In the genomic region with DNA sequence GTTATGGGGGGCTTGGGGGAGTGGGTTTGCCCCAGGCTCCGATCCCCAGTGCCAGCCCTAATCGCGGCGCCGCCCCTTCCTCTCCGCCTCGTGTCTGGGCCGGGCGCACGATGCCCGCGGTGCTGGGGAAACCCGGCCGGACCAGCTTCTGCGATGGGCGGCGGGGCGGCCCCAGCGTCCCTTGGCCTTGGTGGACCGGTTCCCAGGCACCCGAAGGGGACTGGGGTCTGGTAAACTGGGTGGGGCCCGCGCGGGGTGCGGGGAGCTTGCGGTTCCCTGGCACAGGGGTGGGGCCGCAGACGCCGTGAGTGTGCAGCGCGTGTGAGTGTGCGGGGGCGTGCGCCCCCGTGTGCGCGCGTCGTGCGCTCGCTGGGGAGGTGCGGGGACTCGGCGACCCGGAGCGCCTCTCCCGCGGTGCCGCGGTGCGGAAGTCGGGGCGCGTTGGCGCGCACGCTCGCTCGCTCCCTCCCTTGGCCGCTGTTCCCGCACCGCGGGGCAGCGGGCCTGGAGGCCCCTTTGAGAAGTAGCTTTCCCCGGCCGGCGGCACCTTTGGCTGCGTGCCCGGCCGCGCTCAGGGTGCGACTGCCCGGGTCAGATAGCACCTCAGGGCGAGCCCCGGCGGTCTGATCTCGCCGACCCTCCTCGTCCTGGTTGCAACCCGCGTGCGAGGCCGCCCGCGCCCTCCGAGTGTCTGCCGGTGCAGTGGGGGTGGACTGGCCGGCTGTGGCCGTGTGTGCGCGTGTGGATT, we compare ENCODE assay signal across 1 cellular context.
TF ChIP-seq lines count a peak whose summit lies in the region.

No MANE protein-coding gene starts in this region.

TF ChIP-seq in HepG2, 621 proteins besides CTCF, POLR2A, EP300 and RAD21 (continued from another document and continues in another):
- TF ChIP-seq, protein P1, sequence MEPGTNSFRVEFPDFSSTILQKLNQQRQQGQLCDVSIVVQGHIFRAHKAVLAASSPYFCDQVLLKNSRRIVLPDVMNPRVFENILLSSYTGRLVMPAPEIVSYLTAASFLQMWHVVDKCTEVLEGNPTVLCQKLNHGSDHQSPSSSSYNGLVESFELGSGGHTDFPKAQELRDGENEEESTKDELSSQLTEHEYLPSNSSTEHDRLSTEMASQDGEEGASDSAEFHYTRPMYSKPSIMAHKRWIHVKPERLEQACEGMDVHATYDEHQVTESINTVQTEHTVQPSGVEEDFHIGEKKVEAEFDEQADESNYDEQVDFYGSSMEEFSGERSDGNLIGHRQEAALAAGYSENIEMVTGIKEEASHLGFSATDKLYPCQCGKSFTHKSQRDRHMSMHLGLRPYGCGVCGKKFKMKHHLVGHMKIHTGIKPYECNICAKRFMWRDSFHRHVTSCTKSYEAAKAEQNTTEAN (CRISPR knock-in tag; conservative IDR thresholded peaks at IDR 0.05), result no peak; the same call in 1 of the 2 replicates
- TF ChIP-seq IRX3 (CRISPR knock-in tag; IDR thresholded peaks at IDR 0.05; ENCODE audit: borderline replicate concordance, low read depth) (no peak), ZNF567 (CRISPR knock-in tag; IDR thresholded peaks at IDR 0.05; ENCODE audit: borderline replicate concordance) (0 out of 2 replicates have a peak, but pooled peaks have one; percentile 56), ZSCAN21 (CRISPR knock-in tag; IDR thresholded peaks at IDR 0.05; ENCODE audit: borderline replicate concordance) (no peak), SNRNP70 (IDR thresholded peaks at IDR 0.05; ENCODE audit: low read depth, low read length) (no peak), RORA (CRISPR knock-in tag; IDR thresholded peaks at IDR 0.05) (no peak), RBM39 (IDR thresholded peaks at IDR 0.05; ENCODE audit: low read depth, low read length, poor library complexity, severe bottlenecking) (peak; percentile 65), ZNF772 (CRISPR knock-in tag; IDR thresholded peaks at IDR 0.05) (no peak), SP1 (IDR thresholded peaks at IDR 0.05) (no peak), SP1 (CRISPR knock-in tag; IDR thresholded peaks at IDR 0.05) (no peak), ASH2L (IDR thresholded peaks at IDR 0.05; ENCODE audit: insufficient read length, low read depth, low read length) (peak; percentile 50), ETV6 (CRISPR knock-in tag; conservative IDR thresholded peaks at IDR 0.05) (no peak), ZNF331 (CRISPR knock-in tag; IDR thresholded peaks at IDR 0.05) (no peak; the same call in 1 of the 2 replicates), IKZF4 (CRISPR knock-in tag; IDR thresholded peaks at IDR 0.05; ENCODE audit: borderline replicate concordance, low read depth, not compliant biosample characterization) (no peak), ATM (IDR thresholded peaks at IDR 0.05; ENCODE audit: borderline replicate concordance) (no peak), CCAR2 (optimal IDR thresholded peaks at IDR 0.05; ENCODE audit: low read depth, low read length) (no peak), TBP (CRISPR knock-in tag; IDR thresholded peaks at IDR 0.05) (no peak), ZNF292 (CRISPR knock-in tag; IDR thresholded peaks at IDR 0.05; ENCODE audit: borderline replicate concordance, low read depth) (no peak), ZNF510 (CRISPR knock-in tag; IDR thresholded peaks at IDR 0.05; ENCODE audit: low read depth) (no peak), TBX3 (IDR thresholded peaks at IDR 0.05; ENCODE audit: borderline replicate concordance) (no peak), MAX (IDR thresholded peaks at IDR 0.05) (peak; percentile 84), ELK4 (CRISPR knock-in tag; IDR thresholded peaks at IDR 0.05; ENCODE audit: borderline replicate concordance) (no peak), HMGXB4 (CRISPR knock-in tag; IDR thresholded peaks at IDR 0.05; ENCODE audit: borderline replicate concordance in 1 of 2, low read depth in 1 of 2) (no peak; a peak in 3 of 4 replicates), JDP2 (CRISPR knock-in tag; IDR thresholded peaks at IDR 0.05; ENCODE audit: borderline replicate concordance) (no peak), SKI (IDR thresholded peaks at IDR 0.05; ENCODE audit: partially characterized antibody) (no peak), ZNF136 (CRISPR knock-in tag; IDR thresholded peaks at IDR 0.05; ENCODE audit: low read depth) (no peak), SP4 (CRISPR knock-in tag; IDR thresholded peaks at IDR 0.05) (no peak), ZNF18 (CRISPR knock-in tag; IDR thresholded peaks at IDR 0.05; ENCODE audit: insufficient replicate concordance) (peak; percentile 16), ZNF614 (CRISPR knock-in tag; IDR thresholded peaks at IDR 0.05; ENCODE audit: borderline replicate concordance) (no peak), KDM2A (CRISPR knock-in tag; IDR thresholded peaks at IDR 0.05; ENCODE audit: borderline replicate concordance, low read depth) (no peak), TFAP4 (IDR thresholded peaks at IDR 0.05; ENCODE audit: borderline replicate concordance, low read depth) (no peak), THAP11 (CRISPR knock-in tag; IDR thresholded peaks at IDR 0.05) (no peak)
- TF ChIP-seq, protein P2, sequence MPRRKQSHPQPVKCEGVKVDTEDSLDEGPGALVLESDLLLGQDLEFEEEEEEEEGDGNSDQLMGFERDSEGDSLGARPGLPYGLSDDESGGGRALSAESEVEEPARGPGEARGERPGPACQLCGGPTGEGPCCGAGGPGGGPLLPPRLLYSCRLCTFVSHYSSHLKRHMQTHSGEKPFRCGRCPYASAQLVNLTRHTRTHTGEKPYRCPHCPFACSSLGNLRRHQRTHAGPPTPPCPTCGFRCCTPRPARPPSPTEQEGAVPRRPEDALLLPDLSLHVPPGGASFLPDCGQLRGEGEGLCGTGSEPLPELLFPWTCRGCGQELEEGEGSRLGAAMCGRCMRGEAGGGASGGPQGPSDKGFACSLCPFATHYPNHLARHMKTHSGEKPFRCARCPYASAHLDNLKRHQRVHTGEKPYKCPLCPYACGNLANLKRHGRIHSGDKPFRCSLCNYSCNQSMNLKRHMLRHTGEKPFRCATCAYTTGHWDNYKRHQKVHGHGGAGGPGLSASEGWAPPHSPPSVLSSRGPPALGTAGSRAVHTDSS (CRISPR knock-in tag; conservative IDR thresholded peaks at IDR 0.05), result no peak
- TF ChIP-seq, protein P3, sequence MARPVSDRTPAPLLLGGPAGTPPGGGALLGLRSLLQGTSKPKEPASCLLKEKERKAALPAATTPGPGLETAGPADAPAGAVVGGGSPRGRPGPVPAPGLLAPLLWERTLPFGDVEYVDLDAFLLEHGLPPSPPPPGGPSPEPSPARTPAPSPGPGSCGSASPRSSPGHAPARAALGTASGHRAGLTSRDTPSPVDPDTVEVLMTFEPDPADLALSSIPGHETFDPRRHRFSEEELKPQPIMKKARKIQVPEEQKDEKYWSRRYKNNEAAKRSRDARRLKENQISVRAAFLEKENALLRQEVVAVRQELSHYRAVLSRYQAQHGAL (CRISPR knock-in tag; IDR thresholded peaks at IDR 0.05; ENCODE audit: not compliant biosample characterization), result peak; percentile 82
- TF ChIP-seq, protein P4, sequence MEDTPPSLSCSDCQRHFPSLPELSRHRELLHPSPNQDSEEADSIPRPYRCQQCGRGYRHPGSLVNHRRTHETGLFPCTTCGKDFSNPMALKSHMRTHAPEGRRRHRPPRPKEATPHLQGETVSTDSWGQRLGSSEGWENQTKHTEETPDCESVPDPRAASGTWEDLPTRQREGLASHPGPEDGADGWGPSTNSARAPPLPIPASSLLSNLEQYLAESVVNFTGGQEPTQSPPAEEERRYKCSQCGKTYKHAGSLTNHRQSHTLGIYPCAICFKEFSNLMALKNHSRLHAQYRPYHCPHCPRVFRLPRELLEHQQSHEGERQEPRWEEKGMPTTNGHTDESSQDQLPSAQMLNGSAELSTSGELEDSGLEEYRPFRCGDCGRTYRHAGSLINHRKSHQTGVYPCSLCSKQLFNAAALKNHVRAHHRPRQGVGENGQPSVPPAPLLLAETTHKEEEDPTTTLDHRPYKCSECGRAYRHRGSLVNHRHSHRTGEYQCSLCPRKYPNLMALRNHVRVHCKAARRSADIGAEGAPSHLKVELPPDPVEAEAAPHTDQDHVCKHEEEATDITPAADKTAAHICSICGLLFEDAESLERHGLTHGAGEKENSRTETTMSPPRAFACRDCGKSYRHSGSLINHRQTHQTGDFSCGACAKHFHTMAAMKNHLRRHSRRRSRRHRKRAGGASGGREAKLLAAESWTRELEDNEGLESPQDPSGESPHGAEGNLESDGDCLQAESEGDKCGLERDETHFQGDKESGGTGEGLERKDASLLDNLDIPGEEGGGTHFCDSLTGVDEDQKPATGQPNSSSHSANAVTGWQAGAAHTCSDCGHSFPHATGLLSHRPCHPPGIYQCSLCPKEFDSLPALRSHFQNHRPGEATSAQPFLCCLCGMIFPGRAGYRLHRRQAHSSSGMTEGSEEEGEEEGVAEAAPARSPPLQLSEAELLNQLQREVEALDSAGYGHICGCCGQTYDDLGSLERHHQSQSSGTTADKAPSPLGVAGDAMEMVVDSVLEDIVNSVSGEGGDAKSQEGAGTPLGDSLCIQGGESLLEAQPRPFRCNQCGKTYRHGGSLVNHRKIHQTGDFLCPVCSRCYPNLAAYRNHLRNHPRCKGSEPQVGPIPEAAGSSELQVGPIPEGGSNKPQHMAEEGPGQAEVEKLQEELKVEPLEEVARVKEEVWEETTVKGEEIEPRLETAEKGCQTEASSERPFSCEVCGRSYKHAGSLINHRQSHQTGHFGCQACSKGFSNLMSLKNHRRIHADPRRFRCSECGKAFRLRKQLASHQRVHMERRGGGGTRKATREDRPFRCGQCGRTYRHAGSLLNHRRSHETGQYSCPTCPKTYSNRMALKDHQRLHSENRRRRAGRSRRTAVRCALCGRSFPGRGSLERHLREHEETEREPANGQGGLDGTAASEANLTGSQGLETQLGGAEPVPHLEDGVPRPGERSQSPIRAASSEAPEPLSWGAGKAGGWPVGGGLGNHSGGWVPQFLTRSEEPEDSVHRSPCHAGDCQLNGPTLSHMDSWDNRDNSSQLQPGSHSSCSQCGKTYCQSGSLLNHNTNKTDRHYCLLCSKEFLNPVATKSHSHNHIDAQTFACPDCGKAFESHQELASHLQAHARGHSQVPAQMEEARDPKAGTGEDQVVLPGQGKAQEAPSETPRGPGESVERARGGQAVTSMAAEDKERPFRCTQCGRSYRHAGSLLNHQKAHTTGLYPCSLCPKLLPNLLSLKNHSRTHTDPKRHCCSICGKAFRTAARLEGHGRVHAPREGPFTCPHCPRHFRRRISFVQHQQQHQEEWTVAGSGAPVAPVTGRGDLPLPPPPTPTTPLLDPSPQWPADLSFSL (CRISPR knock-in tag; IDR thresholded peaks at IDR 0.05), result no peak
- TF ChIP-seq, protein P5, sequence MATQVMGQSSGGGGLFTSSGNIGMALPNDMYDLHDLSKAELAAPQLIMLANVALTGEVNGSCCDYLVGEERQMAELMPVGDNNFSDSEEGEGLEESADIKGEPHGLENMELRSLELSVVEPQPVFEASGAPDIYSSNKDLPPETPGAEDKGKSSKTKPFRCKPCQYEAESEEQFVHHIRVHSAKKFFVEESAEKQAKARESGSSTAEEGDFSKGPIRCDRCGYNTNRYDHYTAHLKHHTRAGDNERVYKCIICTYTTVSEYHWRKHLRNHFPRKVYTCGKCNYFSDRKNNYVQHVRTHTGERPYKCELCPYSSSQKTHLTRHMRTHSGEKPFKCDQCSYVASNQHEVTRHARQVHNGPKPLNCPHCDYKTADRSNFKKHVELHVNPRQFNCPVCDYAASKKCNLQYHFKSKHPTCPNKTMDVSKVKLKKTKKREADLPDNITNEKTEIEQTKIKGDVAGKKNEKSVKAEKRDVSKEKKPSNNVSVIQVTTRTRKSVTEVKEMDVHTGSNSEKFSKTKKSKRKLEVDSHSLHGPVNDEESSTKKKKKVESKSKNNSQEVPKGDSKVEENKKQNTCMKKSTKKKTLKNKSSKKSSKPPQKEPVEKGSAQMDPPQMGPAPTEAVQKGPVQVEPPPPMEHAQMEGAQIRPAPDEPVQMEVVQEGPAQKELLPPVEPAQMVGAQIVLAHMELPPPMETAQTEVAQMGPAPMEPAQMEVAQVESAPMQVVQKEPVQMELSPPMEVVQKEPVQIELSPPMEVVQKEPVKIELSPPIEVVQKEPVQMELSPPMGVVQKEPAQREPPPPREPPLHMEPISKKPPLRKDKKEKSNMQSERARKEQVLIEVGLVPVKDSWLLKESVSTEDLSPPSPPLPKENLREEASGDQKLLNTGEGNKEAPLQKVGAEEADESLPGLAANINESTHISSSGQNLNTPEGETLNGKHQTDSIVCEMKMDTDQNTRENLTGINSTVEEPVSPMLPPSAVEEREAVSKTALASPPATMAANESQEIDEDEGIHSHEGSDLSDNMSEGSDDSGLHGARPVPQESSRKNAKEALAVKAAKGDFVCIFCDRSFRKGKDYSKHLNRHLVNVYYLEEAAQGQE (IDR thresholded peaks at IDR 0.05; ENCODE audit: borderline replicate concordance in 1 of 2, low read depth in 1 of 2, low read length in 2 of 2), result no peak
